In the genomic region with DNA sequence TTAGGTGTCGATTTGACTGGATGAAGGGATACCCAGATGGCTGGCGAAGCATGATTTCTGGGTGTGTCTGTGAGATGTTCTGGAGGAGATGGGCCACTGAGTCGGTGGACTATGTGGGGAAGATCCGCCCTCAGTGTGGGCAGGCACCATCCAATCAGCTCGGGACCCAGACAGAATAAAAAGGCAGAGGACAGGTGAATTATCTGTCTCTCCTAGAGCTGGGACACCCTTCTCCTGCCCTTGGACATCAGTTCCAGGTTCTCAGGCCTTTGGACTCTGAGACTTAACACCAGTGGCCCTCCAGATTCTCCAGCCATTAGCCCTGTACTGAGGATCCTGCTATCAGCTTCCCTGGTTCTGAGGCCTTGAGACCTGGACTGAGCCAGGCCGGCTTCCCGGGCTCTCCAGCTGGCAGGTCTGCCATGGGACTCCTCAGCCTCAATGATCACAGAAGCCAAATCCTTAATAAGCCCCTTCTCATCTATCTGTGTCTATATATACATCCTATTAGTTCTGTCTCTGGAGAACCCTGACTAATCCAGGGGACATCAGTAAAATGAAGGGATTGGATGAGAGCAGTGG, we compare ENCODE assay signal across 19 cellular contexts. TPM values are rescaled to one million over a fixed set of nuclear protein-coding genes. Genes with fewer than 3 reads are reported as not detected.
DNase-seq lines count a peak whose midpoint lies in the region; ATAC-seq and TF ChIP-seq lines count a peak whose summit lies in the region.
"Had no signal": no experiment of that assay in that cellular context is flagged by ENCODE, and none has a peak within 500 bp of the region (broad histone marks: within the 10 kb centered on the region; RNA-seq: fewer than 3 reads in every experiment).

No MANE protein-coding gene starts in this region.

- POLR2A ChIA-PET in naive thymus-derived CD4-positive, alpha-beta T cell (lab: Charles Lee), result no interaction called here

- no peaks in the 10 kb centered on the region for H3K4me1 ChIP-seq in right atrium auricular region
- H3K4me1 ChIP-seq in naive thymus-derived CD4-positive, alpha-beta T cell (ENCODE audit: control insufficient read depth in 2 of 2, insufficient read depth in 2 of 2, low read length in 2 of 2), result no peaks in the 10 kb centered on the region
- H3K4me1 ChIP-seq: A549, BE2C had no signal

- no peak overlapping the region for H3K4me3 Mint-ChIP-seq in activated T-helper 17 cell treated with anti-CD3 and anti-CD28 coated beads, Interleukin-2, amount 50 U/mL, for 72 hours
- H3K4me3 Mint-ChIP-seq in naive thymus-derived CD4-positive, alpha-beta T cell, result no peak overlapping the region
- H3K4me3 Mint-ChIP-seq: CD8-positive, alpha-beta T cell; H9 had no signal

- no peaks in the 10 kb centered on the region for H3K36me3 Mint-ChIP-seq in activated T-helper 17 cell treated with anti-CD3 and anti-CD28 coated beads, Interleukin-2, amount 50 U/mL, for 72 hours (ENCODE audit: low read depth)
- peaks cover 0 to 7% (median 0%) of the 10 kb centered on the region in 5 donors for H3K36me3 Mint-ChIP-seq in naive thymus-derived CD4-positive, alpha-beta T cell
- H3K36me3 Mint-ChIP-seq: CD8-positive, alpha-beta T cell had no signal

- ATAC-seq in Right ventricle myocardium inferior (no peak), GM21447 (IDR thresholded peaks at IDR 0.05; ENCODE audit: unreplicated experiment) (no peak), HG03439 (IDR thresholded peaks at IDR 0.05; ENCODE audit: unreplicated experiment) (no peak)
- ATAC-seq in activated T-helper 17 cell treated with anti-CD3 and anti-CD28 coated beads, Interleukin-2, amount 50 U/mL, for 72 hours (replicated peaks), result no peak
- no peak for ATAC-seq in naive thymus-derived CD4-positive, alpha-beta T cell
- ATAC-seq: A549; CD8-positive, alpha-beta T cell had no signal

- peaks cover 11% of the 10 kb centered on the region for H3K27me3 Mint-ChIP-seq in activated T-helper 17 cell treated with anti-CD3 and anti-CD28 coated beads, Interleukin-2, amount 50 U/mL, for 72 hours
- peaks cover 8 to 15% (median 12%) of the 10 kb centered on the region in 5 donors for H3K27me3 Mint-ChIP-seq in naive thymus-derived CD4-positive, alpha-beta T cell

- intact Hi-C loops in Right ventricle myocardium inferior (cut with DNase I), result no loop called here
- intact Hi-C loops in naive thymus-derived CD4-positive, alpha-beta T cell (cut with micrococcal nuclease), result no loop called here

- peak overlapping the region; percentile 56 for H3K27ac Mint-ChIP-seq in activated T-helper 17 cell treated with anti-CD3 and anti-CD28 coated beads, Interleukin-2, amount 50 U/mL, for 72 hours
- H3K27ac Mint-ChIP-seq in naive thymus-derived CD4-positive, alpha-beta T cell, result no peak overlapping the region
- H3K27ac Mint-ChIP-seq: CD8-positive, alpha-beta T cell; H9 had no signal

- no peaks in the 10 kb centered on the region for H3K27me3 ChIP-seq in right atrium auricular region
- no peaks in the 10 kb centered on the region for H3K27me3 ChIP-seq in naive thymus-derived CD4-positive, alpha-beta T cell (ENCODE audit: control insufficient read depth in 2 of 2, insufficient read depth in 2 of 2, low read length in 2 of 2)
- H3K27me3 ChIP-seq: BE2C had no signal

- H3K9me3 Mint-ChIP-seq in activated T-helper 17 cell treated with anti-CD3 and anti-CD28 coated beads, Interleukin-2, amount 50 U/mL, for 72 hours, result no peaks in the 10 kb centered on the region
- H3K9me3 Mint-ChIP-seq in naive thymus-derived CD4-positive, alpha-beta T cell, result no peaks in the 10 kb centered on the region
- H3K9me3 Mint-ChIP-seq: CD8-positive, alpha-beta T cell had no signal

- no peaks in the 10 kb centered on the region for H3K9me3 ChIP-seq in right atrium auricular region
- H3K9me3 ChIP-seq in naive thymus-derived CD4-positive, alpha-beta T cell (ENCODE audit: control insufficient read depth in 2 of 3, low read length in 3 of 3), result no peaks in the 10 kb centered on the region
- H3K9me3 ChIP-seq: A549, BE2C had no signal

- no peak for TF ChIP-seq CTCF in right atrium auricular region (IDR thresholded peaks at IDR 0.05)

- H3K27ac ChIP-seq in right atrium auricular region, result no peak overlapping the region
- H3K27ac ChIP-seq in naive thymus-derived CD4-positive, alpha-beta T cell (ENCODE audit: low read depth, low read length), result no peak overlapping the region
- H3K27ac ChIP-seq: A549, C4-2B had no signal

- DNase-seq in right atrium auricular region (ENCODE audit: low spot score) (peak; percentile 34), Right ventricle myocardium inferior (ENCODE audit: missing footprints) (no peak), mucosa of gallbladder (ENCODE audit: low spot score) (peak; percentile 3)
- no peak for DNase-seq in naive thymus-derived CD4-positive, alpha-beta T cell
- DNase-seq: BE2C; CD8-positive, alpha-beta T cell; COR-L47; DMS153; DMS79 treated with DMSO at 0.1 percent for 48 hours; EL; GOT3; H9 had no signal

- no peaks in the 10 kb centered on the region for H3K4me1 Mint-ChIP-seq in activated T-helper 17 cell treated with anti-CD3 and anti-CD28 coated beads, Interleukin-2, amount 50 U/mL, for 72 hours
- no peaks in the 10 kb centered on the region for H3K4me1 Mint-ChIP-seq in naive thymus-derived CD4-positive, alpha-beta T cell

- no peak overlapping the region for H3K4me3 ChIP-seq in right atrium auricular region
- H3K4me3 ChIP-seq in naive thymus-derived CD4-positive, alpha-beta T cell (ENCODE audit: low read length), result no peak overlapping the region
- H3K4me3 ChIP-seq: A549 had no signal

- CTCF ChIA-PET in naive thymus-derived CD4-positive, alpha-beta T cell (lab: Charles Lee), result no interaction called here

- no peaks in the 10 kb centered on the region for H3K36me3 ChIP-seq in right atrium auricular region
- no peaks in the 10 kb centered on the region for H3K36me3 ChIP-seq in naive thymus-derived CD4-positive, alpha-beta T cell (ENCODE audit: control insufficient read depth in 2 of 3, insufficient read depth in 3 of 3, low read length in 3 of 3)
- H3K36me3 ChIP-seq: BE2C had no signal

RNA-seq across cellular contexts. Expression of gene PROC, which starts 11.7 kb away (rescaled TPM):
- total RNA-seq in right atrium auricular region (not detected), Right ventricle myocardium inferior (not detected), mucosa of gallbladder (3.3 TPM)
- not detected for total RNA-seq in activated T-helper 17 cell treated with anti-CD3 and anti-CD28 coated beads, Interleukin-2, amount 50 U/mL, for 72 hours
- under 1 TPM in 1 of 5 experiments, not detected in 4; 0.64 TPM for total RNA-seq in naive thymus-derived CD4-positive, alpha-beta T cell
- not detected for polyA plus RNA-seq in naive thymus-derived CD4-positive, alpha-beta T cell
- total RNA-seq: HT1080 had no signal
- polyA plus RNA-seq: AG04450 had no signal

RNA-seq across cellular contexts. Expression of gene MAP3K2, which starts 42.2 kb away (rescaled TPM):
- total RNA-seq in right atrium auricular region (10 to 100 TPM; 20.5 to 20.8 TPM), Right ventricle myocardium inferior (23.4 TPM), mucosa of gallbladder (71.0 TPM)
- 10 to 100 TPM; 44.9 to 92.5 TPM for total RNA-seq in activated T-helper 17 cell treated with anti-CD3 and anti-CD28 coated beads, Interleukin-2, amount 50 U/mL, for 72 hours
- 100 to 1,000 TPM in 1 of 5 experiments, 10 to 100 TPM in 4; 60.5 to 111 (median 84.5) TPM for total RNA-seq in naive thymus-derived CD4-positive, alpha-beta T cell
- 10 to 100 TPM; 41.3 to 56.5 TPM for polyA plus RNA-seq in naive thymus-derived CD4-positive, alpha-beta T cell

Comparison
In these comparisons a context has a peak if more than half of its experiments do, and no peak if none do; other contexts are left out.
1. DNase-seq: peak in right atrium auricular region (single experiment) and mucosa of gallbladder (single experiment); none in Right ventricle myocardium inferior (single experiment) and naive thymus-derived CD4-positive, alpha-beta T cell (0 of 9).